Comparison of ENCODE assay signal across 30 cellular contexts in genomic region chr3:140523600-140523999, GRCh38.
"Had no signal": no experiment of that assay in that cellular context is flagged by ENCODE, and none has a peak within 500 bp of the region (broad histone marks: within the 10 kb centered on the region; RNA-seq: fewer than 3 reads in every experiment).

No MANE protein-coding gene starts in this region.

- H3K27me3 ChIP-seq: adrenal gland, breast epithelium, cardiac muscle cell, colonic mucosa, gastroesophageal sphincter had no signal

- H3K4me1 ChIP-seq: adrenal gland, breast epithelium, colonic mucosa, esophagus squamous epithelium, gastroesophageal sphincter had no signal

- H3K4me3 ChIP-seq: adrenal gland, breast epithelium, cardiac muscle cell, colonic mucosa, esophagus squamous epithelium, gastroesophageal sphincter had no signal

- DNase-seq: activated B cell treated with CpG ODN at 0.5 μM for 24 hours; activated CD4-positive, alpha-beta T cell treated with anti-CD3 and anti-CD28 coated beads for 48 hours; activated CD4-positive, alpha-beta T cell treated with anti-CD3 and anti-CD28 coated beads, Interleukin-2, amount 50 U/mL, for 1 hour; activated CD4-positive, alpha-beta T cell treated with anti-CD3 and anti-CD28 coated beads, Interleukin-2, amount 50 U/mL, for 48 hours; activated CD8-positive, alpha-beta memory T cell treated with anti-CD3 and anti-CD28 coated beads, Interleukin-2, amount 10 ng/mL, durations not matched to agents 7 days and 5 days; activated CD8-positive, alpha-beta memory T cell treated with anti-CD3 and anti-CD28 coated beads, Interleukin-2, amount 50 U/mL, for 4 hours; activated CD8-positive, alpha-beta T cell treated with anti-CD3 and anti-CD28 coated beads for 36 hours; activated effector memory CD4-positive, alpha-beta T cell treated with anti-CD3 and anti-CD28 coated beads, Interleukin-2, amount 50 U/mL, for 16 hours; activated naive CD4-positive, alpha-beta T cell treated with anti-CD3 and anti-CD28 coated beads for 36 hours; activated naive CD8-positive, alpha-beta T cell treated with anti-CD3 and anti-CD28 coated beads for 36 hours; activated naive CD8-positive, alpha-beta T cell treated with anti-CD3 and anti-CD28 coated beads, Interleukin-2, amount 50 U/mL, for 24 hours; activated T-cell treated with anti-CD3 and anti-CD28 coated beads, Interleukin-2, amount 50 U/mL, for 1 hour; activated T-cell treated with anti-CD3 and anti-CD28 coated beads, Interleukin-2, amount 50 U/mL, for 48 hours; adrenal gland; amygdala; aorta; central memory CD4-positive, alpha-beta T cell; cerebellar nuclear complex; colonic mucosa; effector CD8-positive, alpha-beta T cell; esophagus squamous epithelium; foreskin melanocyte; T-helper 1 cell; T-helper 17 cell; T1000; WERI-Rb-1 had no signal

- H3K36me3 ChIP-seq: adrenal gland, breast epithelium, cardiac muscle cell, colonic mucosa, esophagus squamous epithelium, gastroesophageal sphincter, WERI-Rb-1 had no signal

- H3K27ac ChIP-seq: adrenal gland, breast epithelium, cardiac muscle cell, colonic mucosa, epithelial cell of prostate, esophagus squamous epithelium, gastroesophageal sphincter, WERI-Rb-1 had no signal

- H3K9me3 ChIP-seq: adrenal gland, colonic mucosa had no signal
